In genomic region chr15:73283341-73283962, GRCh38 we compare ENCODE assay signal across 25 cellular contexts.
DNase-seq lines count a peak whose midpoint lies in the region; ATAC-seq, FAIRE-seq and TF ChIP-seq lines count a peak whose summit lies in the region.
"Had no signal": no experiment of that assay in that cellular context is flagged by ENCODE, and none has a peak within 500 bp of the region (broad histone marks: within the 10 kb centered on the region; RNA-seq: fewer than 3 reads in every experiment).

No MANE protein-coding gene starts in this region.

- TF ChIP-seq CTCF in astrocyte (IDR thresholded peaks at IDR 0.05; ENCODE audit: insufficient read depth, low read depth, low read length) = no peak
- no peak for TF ChIP-seq CTCF in thoracic aorta (IDR thresholded peaks at IDR 0.05)

- H3K36me3 Mint-ChIP-seq in astrocyte (ENCODE audit: low read depth, unreplicated experiment) = peaks cover 1% of the 10 kb centered on the region
- no peaks in the 10 kb centered on the region for H3K36me3 Mint-ChIP-seq in activated T-cell treated with anti-CD3 and anti-CD28 coated beads, Interleukin-2, amount 50 U/mL, for 72 hours (ENCODE audit: insufficient read depth in 2 of 2)
- H3K36me3 Mint-ChIP-seq: activated naive CD8-positive, alpha-beta T cell treated with anti-CD3 and anti-CD28 coated beads, Interleukin-2, amount 10 ng/mL, durations not matched to agents 7 days and 5 days had no signal

- no peak overlapping the region for H3K27ac ChIP-seq in astrocyte (ENCODE audit: low read depth, low read length)
- peak overlapping the region; percentile 40 to 47 for H3K27ac ChIP-seq in thoracic aorta
- H3K27ac ChIP-seq: colonic mucosa, SJCRH30, skin epidermis, vagina, VCaP had no signal

- H4K20me1 ChIP-seq in astrocyte (ENCODE audit: insufficient read depth, low read length) = no peaks in the 10 kb centered on the region

- H3K9ac ChIP-seq in astrocyte (ENCODE audit: low read length) = no peak overlapping the region

- H3K27me3 Mint-ChIP-seq in astrocyte (ENCODE audit: low read depth, unreplicated experiment) = no peaks in the 10 kb centered on the region
- H3K27me3 Mint-ChIP-seq in activated T-cell treated with anti-CD3 and anti-CD28 coated beads, Interleukin-2, amount 50 U/mL, for 72 hours (ENCODE audit: low read depth) = peaks cover 7% of the 10 kb centered on the region
- H3K27me3 Mint-ChIP-seq: activated naive CD8-positive, alpha-beta T cell treated with anti-CD3 and anti-CD28 coated beads, Interleukin-2, amount 10 ng/mL, durations not matched to agents 7 days and 5 days; brain; CD4-positive, alpha-beta memory T cell; T-helper 17 cell had no signal

- H3K4me3 ChIP-seq in astrocyte (ENCODE audit: insufficient read depth, low read depth, low read length) (no peak overlapping the region), thoracic aorta (no peak overlapping the region)
- H3K4me3 ChIP-seq: colonic mucosa, HAP-1, SJCRH30, skin epidermis, vagina had no signal

- H3K79me2 ChIP-seq in astrocyte (ENCODE audit: insufficient read depth, low read length) = no peaks in the 10 kb centered on the region

- no peaks in the 10 kb centered on the region for H3K9me3 ChIP-seq in astrocyte (ENCODE audit: insufficient read depth, low read depth, low read length)
- no peaks in the 10 kb centered on the region for H3K9me3 ChIP-seq in thoracic aorta
- H3K9me3 ChIP-seq: colonic mucosa, HAP-1, SJCRH30, vagina had no signal

- no peak for FAIRE-seq in astrocyte (lab: Jason Lieb, UNC)
- FAIRE-seq: G401.6 had no signal

- H3K4me1 Mint-ChIP-seq in astrocyte (ENCODE audit: low read depth, unreplicated experiment) = peaks cover 23% of the 10 kb centered on the region
- peaks cover 15% of the 10 kb centered on the region for H3K4me1 Mint-ChIP-seq in activated T-cell treated with anti-CD3 and anti-CD28 coated beads, Interleukin-2, amount 50 U/mL, for 72 hours (ENCODE audit: low read depth)
- H3K4me1 Mint-ChIP-seq: activated naive CD8-positive, alpha-beta T cell treated with anti-CD3 and anti-CD28 coated beads, Interleukin-2, amount 10 ng/mL, durations not matched to agents 7 days and 5 days; brain; endodermal cell; mesothelial cell of epicardium had no signal

- no peaks in the 10 kb centered on the region for H3K9me3 Mint-ChIP-seq in astrocyte (ENCODE audit: unreplicated experiment)
- no peaks in the 10 kb centered on the region for H3K9me3 Mint-ChIP-seq in activated T-cell treated with anti-CD3 and anti-CD28 coated beads, Interleukin-2, amount 50 U/mL, for 72 hours
- H3K9me3 Mint-ChIP-seq: activated naive CD8-positive, alpha-beta T cell treated with anti-CD3 and anti-CD28 coated beads, Interleukin-2, amount 10 ng/mL, durations not matched to agents 7 days and 5 days; brain; CD4-positive, alpha-beta memory T cell; endodermal cell; mesothelial cell of epicardium had no signal

- H3K4me2 ChIP-seq in astrocyte (ENCODE audit: low read length) = no peak overlapping the region

- H3K27ac Mint-ChIP-seq in astrocyte (ENCODE audit: unreplicated experiment) = peak overlapping the region; percentile 34
- no peak overlapping the region for H3K27ac Mint-ChIP-seq in activated T-cell treated with anti-CD3 and anti-CD28 coated beads, Interleukin-2, amount 50 U/mL, for 72 hours
- H3K27ac Mint-ChIP-seq: activated naive CD8-positive, alpha-beta T cell treated with anti-CD3 and anti-CD28 coated beads, Interleukin-2, amount 10 ng/mL, durations not matched to agents 7 days and 5 days; endodermal cell; mesothelial cell of epicardium; T-helper 17 cell had no signal

- no peak overlapping the region for H2AFZ ChIP-seq in astrocyte (ENCODE audit: low read depth, low read length)

- intact Hi-C loops in left ventricle myocardium superior (cut with micrococcal nuclease) = no loop called here

- no peak overlapping the region for H3K4me3 Mint-ChIP-seq in astrocyte (ENCODE audit: unreplicated experiment)
- H3K4me3 Mint-ChIP-seq in activated T-cell treated with anti-CD3 and anti-CD28 coated beads, Interleukin-2, amount 50 U/mL, for 72 hours = no peak overlapping the region
- H3K4me3 Mint-ChIP-seq: activated naive CD8-positive, alpha-beta T cell treated with anti-CD3 and anti-CD28 coated beads, Interleukin-2, amount 10 ng/mL, durations not matched to agents 7 days and 5 days; brain; CD4-positive, alpha-beta memory T cell; endodermal cell; mesothelial cell of epicardium; T-helper 17 cell had no signal

- H3K4me1 ChIP-seq in astrocyte (ENCODE audit: insufficient read depth, low read length) (no peaks in the 10 kb centered on the region), thoracic aorta (ENCODE audit: control insufficient read depth in 1 of 2, low read depth in 2 of 2) (peaks cover 6 to 18% of the 10 kb centered on the region in 2 donors)
- H3K4me1 ChIP-seq: colonic mucosa, HAP-1, SJCRH30, vagina had no signal

- peak; percentile 78 for ATAC-seq in left ventricle myocardium superior
- no peak for ATAC-seq in thoracic aorta (ENCODE audit: insufficient number of reproducible peaks, low FRiP score, low read depth)
- ATAC-seq in activated T-cell treated with anti-CD3 and anti-CD28 coated beads, Interleukin-2, amount 50 U/mL, for 72 hours (replicated peaks in 1 of 2) = no peak
- ATAC-seq: T-helper 17 cell had no signal

- DNase-seq in M059J (ENCODE audit: low read depth) = peak; percentile 44
- DNase-seq in astrocyte (ENCODE audit: low read depth) = no peak
- DNase-seq in left ventricle myocardium superior = no peak
- DNase-seq in thoracic aorta (ENCODE audit: low spot score) = no peak
- DNase-seq in AG20443 (ENCODE audit: low spot score) = no peak
- no peak for DNase-seq in EL
- no peak for DNase-seq in activated T-cell treated with anti-CD3 and anti-CD28 coated beads, Interleukin-2, amount 50 U/mL, for 72 hours
- DNase-seq: activated CD4-positive, alpha-beta T cell treated with anti-CD3 and anti-CD28 coated beads, Interleukin-2, amount 50 U/mL, for 1 hour; activated naive CD8-positive, alpha-beta T cell treated with anti-CD3 and anti-CD28 coated beads, Interleukin-2, amount 10 ng/mL, durations not matched to agents 7 days and 5 days; CD4-positive, alpha-beta memory T cell; colonic mucosa; DMS 273 treated with DMSO at 0.1 percent for 48 hours; endodermal cell; NCI-H1930; NCI-H2227 treated with DMSO at 0.1 percent for 48 hours; stimulated activated CD4-positive, alpha-beta T cell treated with anti-CD3 and anti-CD28 coated beads, Interleukin-1b, Interleukin-23, amount 100 ng/mL, for 48 hours; T-helper 17 cell had no signal

- H3K36me3 ChIP-seq in astrocyte (ENCODE audit: insufficient read depth, low read length) = no peaks in the 10 kb centered on the region
- peaks cover 32% of the 10 kb centered on the region for H3K36me3 ChIP-seq in thoracic aorta
- H3K36me3 ChIP-seq: SJCRH30 had no signal

- H3K27me3 ChIP-seq in astrocyte (ENCODE audit: insufficient read depth, low read length) = no peaks in the 10 kb centered on the region
- H3K27me3 ChIP-seq in thoracic aorta (replicated peaks; ENCODE audit: insufficient read depth) = no peaks in the 10 kb centered on the region
- H3K27me3 ChIP-seq: colonic mucosa, SJCRH30, vagina had no signal
